Comparison of ENCODE assay signal across 11 cellular contexts in genomic region chr15:83057002-83057401, GRCh38. TPM values are rescaled to one million over a fixed set of nuclear protein-coding genes. Genes with fewer than 3 reads are reported as not detected.
"Had no signal": no experiment of that assay in that cellular context is flagged by ENCODE, and none has a peak within 500 bp of the region (broad histone marks: within the 10 kb centered on the region; RNA-seq: fewer than 3 reads in every experiment).

No MANE protein-coding gene starts in this region.

- H3K27me3 ChIP-seq: heart right ventricle, thyroid gland, vagina had no signal

- H3K27ac ChIP-seq: thyroid gland, vagina had no signal

- H3K4me3 Mint-ChIP-seq: T-helper 2 cell treated with Interferon-gamma antibody and Interleukin-4, amounts not matched to agents 5 μg/mL and 100 μg/mL, for 36 hours had no signal

- H3K4me3 ChIP-seq: smooth muscle cell, thyroid gland, vagina had no signal

- DNase-seq: activated CD4-positive, alpha-beta T cell treated with anti-CD3 and anti-CD28 coated beads for 1 hour; activated gamma-delta T cell treated with Interleukin-2 at 50 U/mL for 16 hours; aorta; foreskin melanocyte; heart right ventricle; kidney glomerular epithelial cell; SW 1271; thyroid gland had no signal

- H3K27ac Mint-ChIP-seq: T-helper 2 cell treated with Interferon-gamma antibody and Interleukin-4, amounts not matched to agents 5 μg/mL and 100 μg/mL, for 36 hours had no signal

- H3K9me3 ChIP-seq: heart right ventricle, thyroid gland, vagina had no signal

- H3K9me3 Mint-ChIP-seq: T-helper 2 cell treated with Interferon-gamma antibody and Interleukin-4, amounts not matched to agents 5 μg/mL and 100 μg/mL, for 36 hours had no signal

RNA-seq across cellular contexts. Expression of gene TM6SF1, which starts 50.4 kb away (rescaled TPM):
- polyA plus RNA-seq: smooth muscle cell had no signal
